1 cellular context compared by ENCODE assay signal in genomic region chr6:88969255-88969654, GRCh38.
A peak's percentile ranks its signal among the peaks of the same experiment; 100 is the strongest.
TF ChIP-seq lines count a peak whose summit lies in the region.
"Not testable (repeated sequence)": the region's sequence is repeated elsewhere in the genome, so short reads cannot be mapped to it uniquely, and the experiment has no call there.

No MANE protein-coding gene starts in this region.

TF ChIP-seq in HepG2, 621 proteins besides CTCF, POLR2A, EP300 and RAD21 (continues in another document):
- TF ChIP-seq KDM1A (CRISPR knock-in tag; IDR thresholded peaks at IDR 0.05) (peak; percentile 53; the same call in 1 of the 2 replicates), HNF4A (CRISPR knock-in tag; IDR thresholded peaks at IDR 0.05) (peak; percentile 93), SAP130 (CRISPR knock-in tag; IDR thresholded peaks at IDR 0.05; ENCODE audit: low read depth) (peak; percentile 56), ZMYM4 (CRISPR knock-in tag; IDR thresholded peaks at IDR 0.05) (peak; percentile 82), FOSL2 (CRISPR knock-in tag; IDR thresholded peaks at IDR 0.05) (0 out of 2 replicates have a peak, but pooled peaks have one; percentile 9), ZMYM2 (CRISPR knock-in tag; IDR thresholded peaks at IDR 0.05) (peak; percentile 92; the same call in 1 of the 2 replicates), HDAC1 (CRISPR knock-in tag; IDR thresholded peaks at IDR 0.05) (peak; percentile 55; the same call in 1 of the 2 replicates), SOX6 (CRISPR knock-in tag; IDR thresholded peaks at IDR 0.05) (peak; percentile 87), ARID4A (CRISPR knock-in tag; IDR thresholded peaks at IDR 0.05; ENCODE audit: borderline replicate concordance) (peak; percentile 21; the same call in 1 of the 2 replicates), ZFP36L1 (CRISPR knock-in tag; IDR thresholded peaks at IDR 0.05) (0 out of 2 replicates have a peak, but pooled peaks have one; percentile 28), TCF12 (CRISPR knock-in tag; IDR thresholded peaks at IDR 0.05) (peak; percentile 52; the same call in 1 of the 2 replicates), MED1 (CRISPR knock-in tag; IDR thresholded peaks at IDR 0.05) (peak; percentile 76), GFI1 (CRISPR knock-in tag; IDR thresholded peaks at IDR 0.05; ENCODE audit: borderline replicate concordance) (peak; percentile 73; the same call in 1 of the 2 replicates), CREM (IDR thresholded peaks at IDR 0.05) (peak; percentile 51; the same call in 1 of the 2 replicates), RERE (CRISPR knock-in tag; IDR thresholded peaks at IDR 0.05; ENCODE audit: low read depth) (0 out of 2 replicates have a peak, but pooled peaks have one; percentile 24), SIX4 (CRISPR knock-in tag; IDR thresholded peaks at IDR 0.05) (0 out of 2 replicates have a peak, but pooled peaks have one; percentile 10), MIER3 (CRISPR knock-in tag; IDR thresholded peaks at IDR 0.05; ENCODE audit: borderline replicate concordance) (0 out of 2 replicates have a peak, but pooled peaks have one; percentile 67), BHLHE40 (IDR thresholded peaks at IDR 0.05; ENCODE audit: low read length) (peak; percentile 54), RXRB (CRISPR knock-in tag; IDR thresholded peaks at IDR 0.05; ENCODE audit: borderline replicate concordance) (peak; percentile 73), FOXA1 (CRISPR knock-in tag; IDR thresholded peaks at IDR 0.05) (0 out of 2 replicates have a peak, but pooled peaks have one; percentile 26), TEAD3 (CRISPR knock-in tag; optimal IDR thresholded peaks at IDR 0.05; ENCODE audit: borderline replicate concordance) (peak; percentile 47), ZMYM3 (CRISPR knock-in tag; IDR thresholded peaks at IDR 0.05) (peak; percentile 33; the same call in 1 of the 2 replicates), SALL1 (CRISPR knock-in tag; IDR thresholded peaks at IDR 0.05) (peak; percentile 42; the same call in 1 of the 2 replicates), REPIN1 (CRISPR knock-in tag; IDR thresholded peaks at IDR 0.05; ENCODE audit: borderline replicate concordance, low read depth) (peak; percentile 31; the same call in 1 of the 2 replicates), SOX5 (CRISPR knock-in tag; IDR thresholded peaks at IDR 0.05; ENCODE audit: borderline replicate concordance) (peak; percentile 57; the same call in 1 of the 2 replicates), FOXJ3 (CRISPR knock-in tag; IDR thresholded peaks at IDR 0.05; ENCODE audit: borderline replicate concordance) (peak; percentile 68; the same call in 1 of the 2 replicates), PAXIP1 (CRISPR knock-in tag; conservative IDR thresholded peaks at IDR 0.05) (peak; percentile 85), ARID3A (IDR thresholded peaks at IDR 0.05; ENCODE audit: low read depth, low read length) (peak; percentile 79), GATAD2A (CRISPR knock-in tag; IDR thresholded peaks at IDR 0.05) (peak; percentile 68; the same call in 1 of the 2 replicates), ARID5B (CRISPR knock-in tag; IDR thresholded peaks at IDR 0.05) (peak; percentile 84), HHEX (CRISPR knock-in tag; IDR thresholded peaks at IDR 0.05) (peak; percentile 49; the same call in 1 of the 2 replicates), FOXP4 (CRISPR knock-in tag; IDR thresholded peaks at IDR 0.05) (peak; percentile 36; the same call in 1 of the 2 replicates), NCOA2 (CRISPR knock-in tag; IDR thresholded peaks at IDR 0.05) (peak; percentile 76), GATA4 (IDR thresholded peaks at IDR 0.05; ENCODE audit: borderline replicate concordance, low read depth) (peak; percentile 39; the same call in 1 of the 2 replicates), THAP11 (CRISPR knock-in tag; IDR thresholded peaks at IDR 0.05) (peak; percentile 32; the same call in 1 of the 2 replicates), FOXO1 (CRISPR knock-in tag; IDR thresholded peaks at IDR 0.05) (peak; percentile 65; the same call in 1 of the 2 replicates), HDAC2 (CRISPR knock-in tag; IDR thresholded peaks at IDR 0.05) (peak; percentile 32; the same call in 1 of the 2 replicates)
- not testable (repeated sequence) for TF ChIP-seq SOX6 (IDR thresholded peaks at IDR 0.05); TCF12 (IDR thresholded peaks at IDR 0.05); CREM (CRISPR knock-in tag; IDR thresholded peaks at IDR 0.05); FOXA1 (IDR thresholded peaks at IDR 0.05)
